1 cellular context compared by ENCODE assay signal in the genomic region with DNA sequence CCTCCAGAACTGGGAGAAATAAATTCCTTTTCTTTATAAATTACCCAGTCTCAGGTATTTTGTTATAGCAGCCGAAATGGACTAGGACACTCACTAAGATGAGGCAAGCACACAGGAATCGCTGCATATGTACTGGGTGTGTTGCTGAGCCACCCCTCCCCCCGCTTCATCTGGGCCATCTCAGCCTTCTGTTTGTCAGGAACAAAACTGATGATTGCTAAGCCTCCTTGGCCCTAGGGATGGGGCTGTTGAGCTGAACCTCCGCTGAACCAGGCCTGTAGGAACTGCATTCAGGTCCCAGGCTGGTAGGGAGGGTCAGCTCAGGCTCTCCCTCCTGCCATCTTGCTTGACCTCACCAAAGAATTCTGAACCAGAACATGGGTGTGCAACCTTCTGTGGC.
TF ChIP-seq lines count a peak whose summit lies in the region.

No MANE protein-coding gene starts in this region.

TF ChIP-seq in K562, 482 proteins besides CTCF, POLR2A, EP300 and RAD21 (continued from another document):
- TF ChIP-seq, protein P1, sequence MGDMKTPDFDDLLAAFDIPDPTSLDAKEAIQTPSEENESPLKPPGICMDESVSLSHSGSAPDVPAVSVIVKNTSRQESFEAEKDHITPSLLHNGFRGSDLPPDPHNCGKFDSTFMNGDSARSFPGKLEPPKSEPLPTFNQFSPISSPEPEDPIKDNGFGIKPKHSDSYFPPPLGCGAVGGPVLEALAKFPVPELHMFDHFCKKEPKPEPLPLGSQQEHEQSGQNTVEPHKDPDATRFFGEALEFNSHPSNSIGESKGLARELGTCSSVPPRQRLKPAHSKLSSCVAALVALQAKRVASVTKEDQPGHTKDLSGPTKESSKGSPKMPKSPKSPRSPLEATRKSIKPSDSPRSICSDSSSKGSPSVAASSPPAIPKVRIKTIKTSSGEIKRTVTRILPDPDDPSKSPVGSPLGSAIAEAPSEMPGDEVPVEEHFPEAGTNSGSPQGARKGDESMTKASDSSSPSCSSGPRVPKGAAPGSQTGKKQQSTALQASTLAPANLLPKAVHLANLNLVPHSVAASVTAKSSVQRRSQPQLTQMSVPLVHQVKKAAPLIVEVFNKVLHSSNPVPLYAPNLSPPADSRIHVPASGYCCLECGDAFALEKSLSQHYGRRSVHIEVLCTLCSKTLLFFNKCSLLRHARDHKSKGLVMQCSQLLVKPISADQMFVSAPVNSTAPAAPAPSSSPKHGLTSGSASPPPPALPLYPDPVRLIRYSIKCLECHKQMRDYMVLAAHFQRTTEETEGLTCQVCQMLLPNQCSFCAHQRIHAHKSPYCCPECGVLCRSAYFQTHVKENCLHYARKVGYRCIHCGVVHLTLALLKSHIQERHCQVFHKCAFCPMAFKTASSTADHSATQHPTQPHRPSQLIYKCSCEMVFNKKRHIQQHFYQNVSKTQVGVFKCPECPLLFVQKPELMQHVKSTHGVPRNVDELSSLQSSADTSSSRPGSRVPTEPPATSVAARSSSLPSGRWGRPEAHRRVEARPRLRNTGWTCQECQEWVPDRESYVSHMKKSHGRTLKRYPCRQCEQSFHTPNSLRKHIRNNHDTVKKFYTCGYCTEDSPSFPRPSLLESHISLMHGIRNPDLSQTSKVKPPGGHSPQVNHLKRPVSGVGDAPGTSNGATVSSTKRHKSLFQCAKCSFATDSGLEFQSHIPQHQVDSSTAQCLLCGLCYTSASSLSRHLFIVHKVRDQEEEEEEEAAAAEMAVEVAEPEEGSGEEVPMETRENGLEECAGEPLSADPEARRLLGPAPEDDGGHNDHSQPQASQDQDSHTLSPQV (IDR thresholded peaks at IDR 0.05) = 0 out of 2 replicates have a peak, but pooled peaks have one; percentile 21
- TF ChIP-seq HNRNPK (IDR thresholded peaks at IDR 0.05; ENCODE audit: low read depth, low read length, poor library complexity, severe bottlenecking) (no peak), JUND (IDR thresholded peaks at IDR 0.05; ENCODE audit: borderline replicate concordance, low read depth, low read length) (0 out of 2 replicates have a peak, but pooled peaks have one; percentile 19), JUND (tag; IDR thresholded peaks at IDR 0.05; ENCODE audit: borderline replicate concordance, low read depth, low read length) (no peak), ZNF436 (CRISPR knock-in tag; IDR thresholded peaks at IDR 0.05) (no peak), JUN (IDR thresholded peaks at IDR 0.05; ENCODE audit: borderline replicate concordance, low read depth, low read length) (0 out of 2 replicates have a peak, but pooled peaks have one; percentile 10), JUN (CRISPR knock-in tag; IDR thresholded peaks at IDR 0.05; ENCODE audit: borderline replicate concordance) (no peak), ARNT (IDR thresholded peaks at IDR 0.05) (no peak), ZNF12 (CRISPR knock-in tag; IDR thresholded peaks at IDR 0.05) (peak; percentile 96)
- TF ChIP-seq, protein P2, sequence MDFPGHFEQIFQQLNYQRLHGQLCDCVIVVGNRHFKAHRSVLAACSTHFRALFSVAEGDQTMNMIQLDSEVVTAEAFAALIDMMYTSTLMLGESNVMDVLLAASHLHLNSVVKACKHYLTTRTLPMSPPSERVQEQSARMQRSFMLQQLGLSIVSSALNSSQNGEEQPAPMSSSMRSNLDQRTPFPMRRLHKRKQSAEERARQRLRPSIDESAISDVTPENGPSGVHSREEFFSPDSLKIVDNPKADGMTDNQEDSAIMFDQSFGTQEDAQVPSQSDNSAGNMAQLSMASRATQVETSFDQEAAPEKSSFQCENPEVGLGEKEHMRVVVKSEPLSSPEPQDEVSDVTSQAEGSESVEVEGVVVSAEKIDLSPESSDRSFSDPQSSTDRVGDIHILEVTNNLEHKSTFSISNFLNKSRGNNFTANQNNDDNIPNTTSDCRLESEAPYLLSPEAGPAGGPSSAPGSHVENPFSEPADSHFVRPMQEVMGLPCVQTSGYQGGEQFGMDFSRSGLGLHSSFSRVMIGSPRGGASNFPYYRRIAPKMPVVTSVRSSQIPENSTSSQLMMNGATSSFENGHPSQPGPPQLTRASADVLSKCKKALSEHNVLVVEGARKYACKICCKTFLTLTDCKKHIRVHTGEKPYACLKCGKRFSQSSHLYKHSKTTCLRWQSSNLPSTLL (IDR thresholded peaks at IDR 0.05) = no peak
- TF ChIP-seq, protein P3, sequence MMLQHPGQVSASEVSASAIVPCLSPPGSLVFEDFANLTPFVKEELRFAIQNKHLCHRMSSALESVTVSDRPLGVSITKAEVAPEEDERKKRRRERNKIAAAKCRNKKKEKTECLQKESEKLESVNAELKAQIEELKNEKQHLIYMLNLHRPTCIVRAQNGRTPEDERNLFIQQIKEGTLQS (IDR thresholded peaks at IDR 0.05) = peak; percentile 14; the same call in 1 of the 2 replicates
- TF ChIP-seq, protein P3 (CRISPR knock-in tag; conservative IDR thresholded peaks at IDR 0.05) = no peak
